ENCODE assay signal across 8 cellular contexts in genomic region chr5:39256472-39256871, GRCh38. TPM values are rescaled to one million over a fixed set of nuclear protein-coding genes. Genes with fewer than 3 reads are reported as not detected.
A peak's percentile ranks its signal among the peaks of the same experiment; 100 is the strongest.
DNase-seq lines count a peak whose midpoint lies in the region; ATAC-seq and TF ChIP-seq lines count a peak whose summit lies in the region.

No MANE protein-coding gene starts in this region.

- peak; percentile 71 for ATAC-seq in HG02938 (IDR thresholded peaks at IDR 0.05; ENCODE audit: unreplicated experiment)
- peak; percentile 92 to 96 for ATAC-seq in natural killer cell treated with Interleukin-12 subunit alpha and Interleukin-12 subunit beta and Interleukin-15 and Interleukin-18, amount 100 ng/mL, for 72 hours

- H3K9me3 ChIP-seq in tibial artery: no peaks in the 10 kb centered on the region

- no peak overlapping the region for H3K4me3 ChIP-seq in GM12864 (ENCODE audit: low read depth, low read length)
- no peak overlapping the region for H3K4me3 ChIP-seq in tibial artery

- no peaks in the 10 kb centered on the region for H3K27me3 Mint-ChIP-seq in natural killer cell treated with Interleukin-12 subunit alpha and Interleukin-12 subunit beta and Interleukin-15 and Interleukin-18, amount 100 ng/mL, for 72 hours

- H3K4me1 ChIP-seq in tibial artery: no peaks in the 10 kb centered on the region

- DNase-seq in GM12864 (ENCODE audit: low read depth) (peak; percentile 33), amniotic epithelial cell (ENCODE audit: low read depth) (peak; percentile 82), tibial artery (no peak), hypothalamus (lab: John Stamatoyannopoulos, UW) (no peak), NCI-H1694 (lab: John Stamatoyannopoulos, UW) (no peak), epidermal melanocyte (ENCODE audit: insufficient read length, low spot score) (no peak)
- peak; percentile 69 for DNase-seq in natural killer cell treated with Interleukin-12 subunit alpha and Interleukin-12 subunit beta and Interleukin-15 and Interleukin-18, amount 100 ng/mL, for 72 hours (ENCODE audit: low spot score)

- peaks cover 57 to 71% of the 10 kb centered on the region in 2 donors for H3K4me1 Mint-ChIP-seq in natural killer cell treated with Interleukin-12 subunit alpha and Interleukin-12 subunit beta and Interleukin-15 and Interleukin-18, amount 100 ng/mL, for 72 hours (ENCODE audit: low read depth in 2 of 2)

- intact Hi-C loops in tibial artery (cut with DNase I; ENCODE audit: low total_unique reads): no loop called here

- no peak for TF ChIP-seq CTCF in GM12864 (IDR thresholded peaks at IDR 0.05; ENCODE audit: low read depth, low read length, missing control alignments)
- TF ChIP-seq CTCF in tibial artery (IDR thresholded peaks at IDR 0.05): no peak

- H3K27me3 ChIP-seq in tibial artery: no peaks in the 10 kb centered on the region

- H3K27ac ChIP-seq in tibial artery: no peak overlapping the region

- no peaks in the 10 kb centered on the region for H3K36me3 Mint-ChIP-seq in natural killer cell treated with Interleukin-12 subunit alpha and Interleukin-12 subunit beta and Interleukin-15 and Interleukin-18, amount 100 ng/mL, for 72 hours

- peak overlapping the region; percentile 59 to 63 for H3K27ac Mint-ChIP-seq in natural killer cell treated with Interleukin-12 subunit alpha and Interleukin-12 subunit beta and Interleukin-15 and Interleukin-18, amount 100 ng/mL, for 72 hours

- no peaks in the 10 kb centered on the region for H3K9me3 Mint-ChIP-seq in natural killer cell treated with Interleukin-12 subunit alpha and Interleukin-12 subunit beta and Interleukin-15 and Interleukin-18, amount 100 ng/mL, for 72 hours

- peak overlapping the region; percentile 68 for H3K4me3 Mint-ChIP-seq in natural killer cell treated with Interleukin-12 subunit alpha and Interleukin-12 subunit beta and Interleukin-15 and Interleukin-18, amount 100 ng/mL, for 72 hours

- no peaks in the 10 kb centered on the region for H3K36me3 ChIP-seq in tibial artery

RNA-seq across cellular contexts. Expression of gene FYB1, which starts 37.1 kb away (rescaled TPM):
- 10 to 100 TPM; 71.9 to 72.8 TPM for total RNA-seq in natural killer cell treated with Interleukin-12 subunit alpha and Interleukin-12 subunit beta and Interleukin-15 and Interleukin-18, amount 100 ng/mL, for 72 hours

Comparison
In these comparisons a context has a peak if more than half of its experiments do, and no peak if none do; other contexts are left out.
1. DNase-seq: peak in GM12864 (single experiment), amniotic epithelial cell (single experiment) and natural killer cell treated with Interleukin-12 subunit alpha and Interleukin-12 subunit beta and Interleukin-15 and Interleukin-18, amount 100 ng/mL, for 72 hours (single experiment); none in tibial artery (0 of 2), hypothalamus (0 of 51), NCI-H1694 (single experiment) and epidermal melanocyte (single experiment).